Comparison of ENCODE assay signal across 8 cellular contexts in genomic region chrX:136708348-136708747, GRCh38.
DNase-seq lines count a peak whose midpoint lies in the region; ATAC-seq, FAIRE-seq and TF ChIP-seq lines count a peak whose summit lies in the region.

No MANE protein-coding gene starts in this region.

- no peaks in the 10 kb centered on the region for H3K9me3 ChIP-seq in GM12878 (replicated peaks; ENCODE audit: control insufficient read depth, insufficient read depth, low read length)
- no peaks in the 10 kb centered on the region for H3K9me3 ChIP-seq in pancreas

- no TSS peak for BruUV-seq in GM12878 (replicated peaks; lab: Mats Ljungman, UMichigan)

- peak; percentile 37 to 52 (median 47); a peak in 4 of 6 replicates for TF ChIP-seq CTCF in GM12878 (IDR thresholded peaks at IDR 0.05 in 2 of 3, conservative IDR thresholded peaks at IDR 0.05 in 1 of 3; ENCODE audit: control insufficient read depth in 2 of 3, extremely low read depth in 1 of 3, insufficient read depth in 1 of 3, low read depth in 3 of 3, low read length in 3 of 3)
- peak in 3 of 4 donors; percentile 14 to 28 (median 17) for TF ChIP-seq CTCF in pancreas (IDR thresholded peaks at IDR 0.05)

- intact Hi-C loops in GM12878 (cut with micrococcal nuclease; ENCODE audit: unreplicated experiment) = no loop called here
- intact Hi-C loops in pancreas (cut with DNase I) = no loop called here

- WGBS in GM12878 (ENCODE audit: insufficient coverage, insufficient replicate concordance, low lambda C conversion rate, missing lambda C conversion rate) = 0% methylated on average over 1 of the region's 1 CpG
- 20 to 33% methylated on average over 1 of the region's 1 CpG for whole genome bisulfite sequencing in pancreas, 2 donors

- POLR2A ChIA-PET in activated CD4-positive, alpha-beta T cell treated with anti-CD3 and anti-CD28 coated beads, Interleukin-2, amount 10 ng/mL, durations not matched to agents 7 days and 5 days (lab: Charles Lee) = no interaction called here
- POLR2A ChIA-PET in GM12878 (lab: Charles Lee) = no interaction called here

- H3K4me3 ChIP-seq in GM12878 = no peak overlapping the region
- H3K4me3 ChIP-seq in pancreas = no peak overlapping the region

- no peak overlapping the region for H2AFZ ChIP-seq in GM12878 (ENCODE audit: control insufficient read depth, low read depth, low read length)

- H3K27me3 ChIP-seq in GM12878 (replicated peaks in 1 of 2; ENCODE audit: control insufficient read depth in 2 of 2, insufficient read depth in 2 of 2, low read length in 1 of 2) = no peaks in the 10 kb centered on the region
- no peaks in the 10 kb centered on the region for H3K27me3 ChIP-seq in pancreas

- H4K20me1 ChIP-seq in GM12878 (ENCODE audit: control insufficient read depth, insufficient read depth) = no peaks in the 10 kb centered on the region

- H3K27ac Mint-ChIP-seq in activated CD4-positive, alpha-beta T cell treated with anti-CD3 and anti-CD28 coated beads, Interleukin-2, amount 10 ng/mL, durations not matched to agents 7 days and 5 days = no peak overlapping the region

- peak; percentile 18 for DNase-seq in activated CD4-positive, alpha-beta T cell treated with anti-CD3 and anti-CD28 coated beads, Interleukin-2, amount 10 ng/mL, durations not matched to agents 7 days and 5 days
- DNase-seq in activated CD4-positive, alpha-beta T cell treated with anti-CD3 and anti-CD28 coated beads, Interleukin-2, amount 50 U/mL, for 48 hours = no peak
- DNase-seq in GM12878 (ENCODE audit: low read depth, low spot score) (no peak), pancreas (no peak), HPDE6-E6E7 (ENCODE audit: extremely low spot score) (no peak), AG08396 (ENCODE audit: low spot score) (no peak)

- H3K9me3 Mint-ChIP-seq in activated CD4-positive, alpha-beta T cell treated with anti-CD3 and anti-CD28 coated beads, Interleukin-2, amount 10 ng/mL, durations not matched to agents 7 days and 5 days = peaks cover 5% of the 10 kb centered on the region

- no peak overlapping the region for H3K9ac ChIP-seq in GM12878 (ENCODE audit: control insufficient read depth, insufficient read depth, low read length)

- CTCF ChIA-PET in activated CD4-positive, alpha-beta T cell treated with anti-CD3 and anti-CD28 coated beads, Interleukin-2, amount 10 ng/mL, durations not matched to agents 7 days and 5 days (lab: Charles Lee) = interaction anchor here (0.6 to 1.0 kb wide), 5 partner anchors 12 to 215 kb away, joined by 3 to 5 read pairs (median 3); no protein-coding TSS in a partner anchor
- CTCF ChIA-PET in GM12878 (lab: Yijun Ruan, JAX) = interaction anchor here (0.6 to 5.1 kb wide), 17 partner anchors 9 to 453 kb away, joined by 3 to 29 read pairs (median 3); no protein-coding TSS in a partner anchor

- no peak for TF ChIP-seq POLR2A in GM12878 (IDR thresholded peaks at IDR 0.05; ENCODE audit: low read depth, low read length)

- ATAC-seq in HG03521 (IDR thresholded peaks at IDR 0.05; ENCODE audit: unreplicated experiment) (peak; percentile 53), GM12878 (peak; percentile 64), pancreas (peak in 3 of 4 donors; percentile 53 to 64 (median 59)), GM21447 (IDR thresholded peaks at IDR 0.05; ENCODE audit: unreplicated experiment) (no peak)

- H3K27me3 Mint-ChIP-seq in activated CD4-positive, alpha-beta T cell treated with anti-CD3 and anti-CD28 coated beads, Interleukin-2, amount 10 ng/mL, durations not matched to agents 7 days and 5 days = no peaks in the 10 kb centered on the region

- SMC1A ChIA-PET in GM12878 (lab: Charles Lee; ENCODE audit: uncharacterized antibody, unreplicated experiment) = interaction anchor here (0.5 to 1.7 kb wide), 14 partner anchors 8 to 219 kb away, joined by 3 to 9 read pairs (median 4); no protein-coding TSS in a partner anchor

- H3K36me3 ChIP-seq in GM12878 (ENCODE audit: control insufficient read depth in 2 of 2, insufficient read depth in 2 of 2, low read length in 1 of 2) = peaks cover 0 to 3% of the 10 kb centered on the region in 2 experiments; a peak in 1 of 4 replicates
- H3K36me3 ChIP-seq in pancreas = no peaks in the 10 kb centered on the region

- in situ Hi-C loops in GM12878 (cut with MboI) = no loop called here

- TF ChIP-seq RAD21 in GM12878 (IDR thresholded peaks at IDR 0.05; ENCODE audit: insufficient read depth, low read depth, low read length) = peak; percentile 27; the same call in 1 of the 2 replicates

- H3K79me2 ChIP-seq in GM12878 (ENCODE audit: control insufficient read depth, insufficient read depth, low read length) = no peaks in the 10 kb centered on the region

- no peak for TF ChIP-seq EP300 in GM12878 (IDR thresholded peaks at IDR 0.05; ENCODE audit: borderline replicate concordance in 1 of 2, control insufficient read depth in 1 of 2, low read depth in 2 of 2, low read length in 2 of 2)

- RAD21 ChIA-PET in GM12878 (lab: Charles Lee; ENCODE audit: unreplicated experiment) = interaction anchor here (0.7 to 2.8 kb wide), 6 partner anchors 12 to 439 kb away, joined by 3 to 11 read pairs (median 6); no protein-coding TSS in a partner anchor

- peaks cover 35% of the 10 kb centered on the region for H3K4me1 Mint-ChIP-seq in activated CD4-positive, alpha-beta T cell treated with anti-CD3 and anti-CD28 coated beads, Interleukin-2, amount 10 ng/mL, durations not matched to agents 7 days and 5 days

- peak; percentile 38 for FAIRE-seq in GM12878 (lab: Jason Lieb, UNC)
- FAIRE-seq in pancreas (lab: Jason Lieb, UNC) = peak; percentile 51

- H3K36me3 Mint-ChIP-seq in activated CD4-positive, alpha-beta T cell treated with anti-CD3 and anti-CD28 coated beads, Interleukin-2, amount 10 ng/mL, durations not matched to agents 7 days and 5 days (ENCODE audit: low read depth) = peaks cover 47% of the 10 kb centered on the region

- H3K4me2 ChIP-seq in GM12878 (ENCODE audit: control insufficient read depth, insufficient read depth) = no peak overlapping the region

- H3K27ac ChIP-seq in GM12878 (ENCODE audit: control insufficient read depth, insufficient read depth) (no peak overlapping the region), pancreas (no peak overlapping the region)

- no peak overlapping the region for H3K4me3 Mint-ChIP-seq in activated CD4-positive, alpha-beta T cell treated with anti-CD3 and anti-CD28 coated beads, Interleukin-2, amount 10 ng/mL, durations not matched to agents 7 days and 5 days

- peaks cover 5% of the 10 kb centered on the region for H3K4me1 ChIP-seq in GM12878 (ENCODE audit: control insufficient read depth, insufficient read depth, low read length)
- no peaks in the 10 kb centered on the region for H3K4me1 ChIP-seq in pancreas

TF ChIP-seq in GM12878, 131 proteins besides CTCF, POLR2A, EP300 and RAD21:
- no peak for TF ChIP-seq ZBED1 (IDR thresholded peaks at IDR 0.05; ENCODE audit: borderline replicate concordance)
- no peak for TF ChIP-seq ZBTB33 (IDR thresholded peaks at IDR 0.05)
- TF ChIP-seq RAD51 (IDR thresholded peaks at IDR 0.05) = no peak
- TF ChIP-seq, protein P1, sequence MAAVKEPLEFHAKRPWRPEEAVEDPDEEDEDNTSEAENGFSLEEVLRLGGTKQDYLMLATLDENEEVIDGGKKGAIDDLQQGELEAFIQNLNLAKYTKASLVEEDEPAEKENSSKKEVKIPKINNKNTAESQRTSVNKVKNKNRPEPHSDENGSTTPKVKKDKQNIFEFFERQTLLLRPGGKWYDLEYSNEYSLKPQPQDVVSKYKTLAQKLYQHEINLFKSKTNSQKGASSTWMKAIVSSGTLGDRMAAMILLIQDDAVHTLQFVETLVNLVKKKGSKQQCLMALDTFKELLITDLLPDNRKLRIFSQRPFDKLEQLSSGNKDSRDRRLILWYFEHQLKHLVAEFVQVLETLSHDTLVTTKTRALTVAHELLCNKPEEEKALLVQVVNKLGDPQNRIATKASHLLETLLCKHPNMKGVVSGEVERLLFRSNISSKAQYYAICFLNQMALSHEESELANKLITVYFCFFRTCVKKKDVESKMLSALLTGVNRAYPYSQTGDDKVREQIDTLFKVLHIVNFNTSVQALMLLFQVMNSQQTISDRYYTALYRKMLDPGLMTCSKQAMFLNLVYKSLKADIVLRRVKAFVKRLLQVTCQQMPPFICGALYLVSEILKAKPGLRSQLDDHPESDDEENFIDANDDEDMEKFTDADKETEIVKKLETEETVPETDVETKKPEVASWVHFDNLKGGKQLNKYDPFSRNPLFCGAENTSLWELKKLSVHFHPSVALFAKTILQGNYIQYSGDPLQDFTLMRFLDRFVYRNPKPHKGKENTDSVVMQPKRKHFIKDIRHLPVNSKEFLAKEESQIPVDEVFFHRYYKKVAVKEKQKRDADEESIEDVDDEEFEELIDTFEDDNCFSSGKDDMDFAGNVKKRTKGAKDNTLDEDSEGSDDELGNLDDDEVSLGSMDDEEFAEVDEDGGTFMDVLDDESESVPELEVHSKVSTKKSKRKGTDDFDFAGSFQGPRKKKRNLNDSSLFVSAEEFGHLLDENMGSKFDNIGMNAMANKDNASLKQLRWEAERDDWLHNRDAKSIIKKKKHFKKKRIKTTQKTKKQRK (IDR thresholded peaks at IDR 0.05; ENCODE audit: low read depth, low read length) = no peak
- no peak for TF ChIP-seq BMI1 (IDR thresholded peaks at IDR 0.05; ENCODE audit: borderline replicate concordance)
- no peak for TF ChIP-seq TBL1XR1 (IDR thresholded peaks at IDR 0.05; ENCODE audit: low read depth, low read length)
- TF ChIP-seq GATAD2B (conservative IDR thresholded peaks at IDR 0.05; ENCODE audit: low read depth) = no peak
- TF ChIP-seq NFIC (IDR thresholded peaks at IDR 0.05; ENCODE audit: low read depth, low read length) = no peak
- no peak for TF ChIP-seq PAX8 (IDR thresholded peaks at IDR 0.05)
- no peak for TF ChIP-seq BCL11A (IDR thresholded peaks at IDR 0.05; ENCODE audit: low read depth, low read length)
- no peak for TF ChIP-seq MEF2B (IDR thresholded peaks at IDR 0.05; ENCODE audit: partially characterized antibody, poor library complexity, severe bottlenecking)
- no peak for TF ChIP-seq GABPA (IDR thresholded peaks at IDR 0.05; ENCODE audit: low read depth)
